Comparison of ENCODE assay signal across 8 cellular contexts in genomic region chr6:149934249-149935156, GRCh38. TPM values are rescaled to one million over a fixed set of nuclear protein-coding genes. Genes with fewer than 3 reads are reported as not detected.
DNase-seq lines count a peak whose midpoint lies in the region; ATAC-seq and TF ChIP-seq lines count a peak whose summit lies in the region.

No MANE protein-coding gene starts in this region.

- H3K36me3 ChIP-seq in SJCRH30 (no peaks in the 10 kb centered on the region), uterus (no peaks in the 10 kb centered on the region)

- H3K27ac ChIP-seq in SJCRH30: no peak overlapping the region
- no peak overlapping the region for H3K27ac ChIP-seq in uterus

- no peak overlapping the region for H3K4me3 Mint-ChIP-seq in osteocyte (ENCODE audit: unreplicated experiment)

- no peak for ATAC-seq in GM21367 (IDR thresholded peaks at IDR 0.05; ENCODE audit: unreplicated experiment)

- H3K27me3 ChIP-seq in SJCRH30 (peaks cover 35% of the 10 kb centered on the region), uterus (peaks cover 8 to 49% of the 10 kb centered on the region in 2 donors)

- no peaks in the 10 kb centered on the region for H3K9me3 ChIP-seq in SJCRH30 (replicated peaks)
- no peaks in the 10 kb centered on the region for H3K9me3 ChIP-seq in uterus

- in situ Hi-C loops in KBM-7 (cut with MboI; ENCODE audit: low pct_unique_long_range_greater_than_20kb, low sequenced_read_pairs): loop anchor here (10.0 kb wide), 1 partner anchor 70 kb away; no protein-coding TSS in a partner anchor

- DNase-seq in DMS 273 (lab: John Stamatoyannopoulos, UW; ENCODE audit: unreplicated experiment): peak; percentile 88
- DNase-seq in KBM-7: peak; percentile 82
- DNase-seq in SJCRH30: peak; percentile 64 to 87
- DNase-seq in activated effector memory CD4-positive, alpha-beta T cell treated with anti-CD3 and anti-CD28 coated beads, Interleukin-2, amount 50 U/mL, for 16 hours: peak; percentile 85
- DNase-seq in germinal center (ENCODE audit: low spot score): peak; percentile 47
- DNase-seq in osteocyte (ENCODE audit: extremely low spot score, unreplicated experiment): peak; percentile 84
- peak; percentile 47 to 61 for DNase-seq in uterus

- H3K4me1 ChIP-seq in SJCRH30 (no peaks in the 10 kb centered on the region), uterus (peaks cover 0 to 11% of the 10 kb centered on the region in 2 donors)

- TF ChIP-seq CTCF in osteocyte (IDR thresholded peaks at IDR 0.05) (peak; percentile 82), uterus (IDR thresholded peaks at IDR 0.05) (peak; percentile 74 to 86 (median 76))

- no peaks in the 10 kb centered on the region for H3K9me3 Mint-ChIP-seq in osteocyte (ENCODE audit: unreplicated experiment)

- H3K4me1 Mint-ChIP-seq in osteocyte (ENCODE audit: unreplicated experiment): peaks cover 13% of the 10 kb centered on the region

- no peak for TF ChIP-seq POLR2A in uterus (IDR thresholded peaks at IDR 0.05)

- H3K27ac Mint-ChIP-seq in osteocyte (ENCODE audit: unreplicated experiment): no peak overlapping the region

- H3K4me3 ChIP-seq in SJCRH30 (no peak overlapping the region), uterus (no peak overlapping the region)

- peaks cover 2% of the 10 kb centered on the region for H3K36me3 Mint-ChIP-seq in osteocyte (ENCODE audit: unreplicated experiment)

- intact Hi-C loops in uterus (cut with DNase I; ENCODE audit: low total_unique reads): loop anchor here (10.0 kb wide), 1 partner anchor 80 kb away; no protein-coding TSS in a partner anchor

- H3K27me3 Mint-ChIP-seq in osteocyte (ENCODE audit: unreplicated experiment): peaks cover 90% of the 10 kb centered on the region

RNA-seq across cellular contexts. Expression of gene ULBP2, which starts 7.3 kb away (rescaled TPM):
- 2.7 and 2.9 TPM in 2 replicates for total RNA-seq in SJCRH30 (2014; rRNA removed; shearing (Covaris generic))
- 2.1 and 2.9 TPM in 2 replicates for total RNA-seq in osteocyte
- total RNA-seq in uterus: under 1 TPM in 2 of 4 donors, not detected in 2; 0.21 to 0.34 TPM

RNA-seq across cellular contexts. Expression of gene RAET1G, which starts 11.6 kb away (rescaled TPM):
- not detected in 2 replicates for total RNA-seq in SJCRH30 (2014; rRNA removed; shearing (Covaris generic))
- 0.55 and 0.73 TPM in 2 replicates for total RNA-seq in osteocyte
- total RNA-seq in uterus: 1 to 10 TPM in 1 of 4 donors, not detected in 3; 1.4 TPM

RNA-seq across cellular contexts. Expression of gene ULBP1, which starts 29.2 kb away (rescaled TPM):
- 0.99 and 1.7 TPM in 2 replicates for total RNA-seq in SJCRH30 (2014; rRNA removed; shearing (Covaris generic))
- total RNA-seq in osteocyte: 10.7 and 11.5 TPM in 2 replicates
- not detected for total RNA-seq in uterus

RNA-seq across cellular contexts. Expression of gene RAET1E, which starts 36.6 kb away (rescaled TPM):
- not detected in 2 replicates for total RNA-seq in SJCRH30 (2014; rRNA removed; shearing (Covaris generic))
- total RNA-seq in osteocyte (not detected in 2 replicates), uterus (under 1 TPM in 1 of 4 donors, not detected in 3; 0.55 TPM)
